1 cellular context compared by ENCODE assay signal in the genomic region with DNA sequence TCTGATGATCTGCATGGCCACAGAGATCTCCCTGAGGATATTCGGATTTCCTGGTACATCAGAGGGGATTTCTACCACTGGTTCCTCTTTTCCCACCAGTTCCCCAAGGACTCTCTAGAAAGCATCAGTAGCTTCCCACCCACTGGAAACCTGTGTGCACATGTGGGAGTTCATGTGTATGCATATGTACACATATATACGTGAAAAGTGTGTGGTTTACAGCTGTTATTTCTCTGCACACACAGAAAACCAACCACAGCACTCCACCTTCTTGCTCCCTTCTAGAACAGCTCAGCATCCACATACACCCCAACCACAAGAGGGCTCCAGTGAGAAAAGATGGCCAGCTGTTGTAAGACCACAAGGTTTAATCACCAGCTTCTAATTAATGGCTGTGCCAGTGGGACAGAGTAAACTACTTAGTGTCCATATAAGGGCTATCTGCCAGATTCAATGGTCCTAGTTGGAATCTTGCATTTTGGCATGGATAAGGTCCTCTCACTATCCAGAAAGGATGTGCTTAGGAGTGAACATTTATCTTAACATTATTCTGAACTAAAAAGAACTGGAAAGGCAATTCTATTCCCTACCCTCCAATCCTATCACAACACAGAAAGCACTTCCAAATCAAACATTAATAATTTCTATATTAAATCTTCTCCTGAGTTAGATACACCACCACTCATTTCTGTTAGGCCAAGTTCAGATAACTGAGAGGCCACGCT.
A peak's percentile ranks its signal among the peaks of the same experiment; 100 is the strongest.
TF ChIP-seq lines count a peak whose summit lies in the region.

No MANE protein-coding gene starts in this region.

TF ChIP-seq in K562, 482 proteins besides CTCF, POLR2A, EP300 and RAD21 (continued from another document):
- TF ChIP-seq, protein P1, sequence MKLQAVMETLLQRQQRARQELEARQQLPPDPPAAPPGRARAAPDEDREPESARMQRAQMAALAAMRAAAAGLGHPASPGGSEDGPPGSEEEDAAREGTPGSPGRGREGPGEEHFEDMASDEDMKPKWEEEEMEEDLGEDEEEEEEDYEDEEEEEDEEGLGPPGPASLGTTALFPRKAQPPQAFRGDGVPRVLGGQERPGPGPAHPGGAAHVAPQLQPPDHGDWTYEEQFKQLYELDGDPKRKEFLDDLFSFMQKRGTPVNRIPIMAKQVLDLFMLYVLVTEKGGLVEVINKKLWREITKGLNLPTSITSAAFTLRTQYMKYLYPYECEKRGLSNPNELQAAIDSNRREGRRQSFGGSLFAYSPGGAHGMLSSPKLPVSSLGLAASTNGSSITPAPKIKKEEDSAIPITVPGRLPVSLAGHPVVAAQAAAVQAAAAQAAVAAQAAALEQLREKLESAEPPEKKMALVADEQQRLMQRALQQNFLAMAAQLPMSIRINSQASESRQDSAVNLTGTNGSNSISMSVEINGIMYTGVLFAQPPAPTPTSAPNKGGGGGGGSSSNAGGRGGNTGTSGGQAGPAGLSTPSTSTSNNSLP (IDR thresholded peaks at IDR 0.05; ENCODE audit: borderline replicate concordance, low read depth, low read length): peak; percentile 45; the same call in 1 of the 2 replicates
- 0 out of 4 replicates have a peak, but pooled peaks of 1 of the 2 experiments have one; percentile 13 for TF ChIP-seq KDM1A (IDR thresholded peaks at IDR 0.05)
- TF ChIP-seq YY1 (IDR thresholded peaks at IDR 0.05; ENCODE audit: borderline replicate concordance in 1 of 3, control insufficient read depth in 1 of 3, extremely low read depth in 1 of 3, insufficient read depth in 3 of 3, insufficient read length in 1 of 3, insufficient replicate concordance in 2 of 3, low read depth in 1 of 3, low read length in 2 of 3): peak in 1 of 3 experiments; percentile 31
- no peak for TF ChIP-seq ADNP (tag; IDR thresholded peaks at IDR 0.05)
- TF ChIP-seq ZNF589 (CRISPR knock-in tag; IDR thresholded peaks at IDR 0.05; ENCODE audit: low read depth): no peak
- TF ChIP-seq PHF21A (IDR thresholded peaks at IDR 0.05; ENCODE audit: borderline replicate concordance, low read depth): no peak
- TF ChIP-seq JUND (IDR thresholded peaks at IDR 0.05; ENCODE audit: borderline replicate concordance, low read depth, low read length): peak; percentile 44
- no peak for TF ChIP-seq JUND (tag; IDR thresholded peaks at IDR 0.05; ENCODE audit: borderline replicate concordance, low read depth, low read length)
- TF ChIP-seq POLR2AphosphoS5 (IDR thresholded peaks at IDR 0.05; ENCODE audit: control insufficient read depth, insufficient read depth, low read depth, low read length): 0 out of 2 replicates have a peak, but pooled peaks have one; percentile 14
- TF ChIP-seq, protein P2, sequence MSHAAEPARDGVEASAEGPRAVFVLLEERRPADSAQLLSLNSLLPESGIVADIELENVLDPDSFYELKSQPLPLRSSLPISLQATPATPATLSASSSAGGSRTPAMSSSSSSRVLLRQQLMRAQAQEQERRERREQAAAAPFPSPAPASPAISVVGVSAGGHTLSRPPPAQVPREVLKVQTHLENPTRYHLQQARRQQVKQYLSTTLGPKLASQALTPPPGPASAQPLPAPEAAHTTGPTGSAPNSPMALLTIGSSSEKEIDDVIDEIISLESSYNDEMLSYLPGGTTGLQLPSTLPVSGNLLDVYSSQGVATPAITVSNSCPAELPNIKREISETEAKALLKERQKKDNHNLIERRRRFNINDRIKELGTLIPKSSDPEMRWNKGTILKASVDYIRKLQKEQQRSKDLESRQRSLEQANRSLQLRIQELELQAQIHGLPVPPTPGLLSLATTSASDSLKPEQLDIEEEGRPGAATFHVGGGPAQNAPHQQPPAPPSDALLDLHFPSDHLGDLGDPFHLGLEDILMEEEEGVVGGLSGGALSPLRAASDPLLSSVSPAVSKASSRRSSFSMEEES (CRISPR knock-in tag; IDR thresholded peaks at IDR 0.05): no peak
- TF ChIP-seq, protein P3, sequence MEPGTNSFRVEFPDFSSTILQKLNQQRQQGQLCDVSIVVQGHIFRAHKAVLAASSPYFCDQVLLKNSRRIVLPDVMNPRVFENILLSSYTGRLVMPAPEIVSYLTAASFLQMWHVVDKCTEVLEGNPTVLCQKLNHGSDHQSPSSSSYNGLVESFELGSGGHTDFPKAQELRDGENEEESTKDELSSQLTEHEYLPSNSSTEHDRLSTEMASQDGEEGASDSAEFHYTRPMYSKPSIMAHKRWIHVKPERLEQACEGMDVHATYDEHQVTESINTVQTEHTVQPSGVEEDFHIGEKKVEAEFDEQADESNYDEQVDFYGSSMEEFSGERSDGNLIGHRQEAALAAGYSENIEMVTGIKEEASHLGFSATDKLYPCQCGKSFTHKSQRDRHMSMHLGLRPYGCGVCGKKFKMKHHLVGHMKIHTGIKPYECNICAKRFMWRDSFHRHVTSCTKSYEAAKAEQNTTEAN (CRISPR knock-in tag; IDR thresholded peaks at IDR 0.05): no peak
